1 cellular context compared by ENCODE assay signal in the genomic region with DNA sequence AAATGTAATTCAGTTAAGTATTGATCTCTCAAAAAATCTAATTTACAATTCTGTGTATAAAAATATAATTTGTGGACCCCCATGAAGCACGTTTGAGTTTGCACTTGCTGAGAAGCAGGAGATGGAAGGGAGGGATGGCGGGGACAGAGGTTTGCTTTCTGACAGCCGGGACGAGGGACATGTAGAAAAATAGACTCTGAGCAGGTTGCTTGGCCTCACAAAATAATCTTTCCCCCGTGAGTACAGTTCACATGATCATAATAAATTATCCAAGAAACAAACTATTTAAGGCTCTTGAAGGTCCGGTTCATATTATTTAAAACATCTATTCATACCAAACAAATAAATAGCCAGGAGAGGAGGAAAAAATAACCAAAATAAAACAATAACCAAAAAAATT.
TF ChIP-seq lines count a peak whose summit lies in the region.

No MANE protein-coding gene starts in this region.

TF ChIP-seq in GM23338, 12 proteins besides CTCF, POLR2A, EP300 and RAD21 (continued from another document):
- no peak for TF ChIP-seq REST (IDR thresholded peaks at IDR 0.05; ENCODE audit: unreplicated experiment)
- TF ChIP-seq EZH2phosphoT487 (IDR thresholded peaks at IDR 0.05; ENCODE audit: unreplicated experiment) = no peak
